In the genomic region with DNA sequence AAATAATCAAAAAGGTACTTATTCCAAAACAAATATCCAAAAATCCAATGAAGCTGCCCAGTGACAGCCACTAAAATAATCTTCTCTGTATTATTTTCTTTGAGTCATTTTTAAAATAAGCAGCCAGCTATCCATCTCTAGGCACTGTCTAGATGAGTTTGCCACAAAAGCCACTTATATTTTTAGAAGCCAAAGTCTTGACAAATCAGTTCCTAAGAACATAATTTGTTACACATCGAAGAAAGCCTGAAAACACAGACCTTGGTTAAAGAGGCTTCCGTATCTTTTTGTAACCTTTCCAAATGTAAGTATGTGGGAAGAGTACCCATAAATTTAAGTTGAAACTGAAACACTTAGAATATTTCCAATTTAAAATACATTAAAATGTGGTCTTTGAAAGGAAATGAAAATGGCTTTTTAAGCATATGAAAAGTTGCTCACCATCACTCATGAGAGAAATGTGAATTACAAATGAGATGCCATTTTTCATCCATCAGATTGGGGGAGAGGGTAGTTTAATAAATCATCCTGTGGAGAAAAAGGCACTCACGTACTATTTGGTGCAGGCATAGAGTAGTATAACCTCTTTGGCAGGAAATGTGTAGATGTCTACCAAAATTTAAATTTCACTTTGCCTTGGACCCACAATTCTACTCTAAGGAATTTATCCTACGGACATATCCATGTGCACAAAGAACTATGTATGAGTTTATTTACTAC, we compare ENCODE assay signal across 22 cellular contexts.
DNase-seq lines count a peak whose midpoint lies in the region; ATAC-seq and FAIRE-seq lines count a peak whose summit lies in the region.
"Had no signal": no experiment of that assay in that cellular context is flagged by ENCODE, and none has a peak within 500 bp of the region (broad histone marks: within the 10 kb centered on the region; RNA-seq: fewer than 3 reads in every experiment).

No MANE protein-coding gene starts in this region.

- H3K4me3 Mint-ChIP-seq in CD4-positive, CD25-positive, alpha-beta regulatory T cell, result peak overlapping the region in 1 of 4 donors; percentile 13
- H3K4me3 Mint-ChIP-seq in activated CD8-positive, alpha-beta T cell treated with anti-CD3 and anti-CD28 coated beads, Interleukin-2, amount 10 ng/mL, durations not matched to agents 7 days and 5 days, result peak overlapping the region; percentile 32
- H3K4me3 Mint-ChIP-seq: H9 had no signal

- H3K4me3 ChIP-seq in CD4-positive, CD25-positive, alpha-beta regulatory T cell (ENCODE audit: low read depth, low read length), result no peak overlapping the region
- H3K4me3 ChIP-seq: ovary, sigmoid colon, thyroid gland had no signal

- CTCF ChIA-PET in activated CD8-positive, alpha-beta T cell treated with anti-CD3 and anti-CD28 coated beads, Interleukin-2, amount 10 ng/mL, durations not matched to agents 7 days and 5 days (lab: Charles Lee), result no interaction called here

- no peak for ATAC-seq in CD4-positive, CD25-positive, alpha-beta regulatory T cell (ENCODE audit: low read depth in 2 of 2)
- no peak for ATAC-seq in activated CD8-positive, alpha-beta T cell treated with anti-CD3 and anti-CD28 coated beads, Interleukin-2, amount 10 ng/mL, durations not matched to agents 7 days and 5 days
- no peak for ATAC-seq in GM18867 (IDR thresholded peaks at IDR 0.05; ENCODE audit: unreplicated experiment)

- H3K36me3 ChIP-seq in CD4-positive, CD25-positive, alpha-beta regulatory T cell (ENCODE audit: control insufficient read depth, insufficient read depth, low read length), result peaks cover 3% of the 10 kb centered on the region
- H3K36me3 ChIP-seq: ovary, sigmoid colon, thyroid gland had no signal

- H3K27ac Mint-ChIP-seq in CD4-positive, CD25-positive, alpha-beta regulatory T cell, result peak overlapping the region in 2 of 3 donors; percentile 4 to 86
- H3K27ac Mint-ChIP-seq in activated CD8-positive, alpha-beta T cell treated with anti-CD3 and anti-CD28 coated beads, Interleukin-2, amount 10 ng/mL, durations not matched to agents 7 days and 5 days, result peak overlapping the region; percentile 37
- H3K27ac Mint-ChIP-seq: H9 had no signal

- FAIRE-seq in GM19239 (lab: Jason Lieb, UNC), result peak; percentile 45
- no peak for FAIRE-seq in RCC 7860 (lab: Jason Lieb, UNC)

- H3K27me3 Mint-ChIP-seq in CD4-positive, CD25-positive, alpha-beta regulatory T cell, result no peaks in the 10 kb centered on the region
- H3K27me3 Mint-ChIP-seq in activated CD8-positive, alpha-beta T cell treated with anti-CD3 and anti-CD28 coated beads, Interleukin-2, amount 10 ng/mL, durations not matched to agents 7 days and 5 days (ENCODE audit: low read depth), result no peaks in the 10 kb centered on the region

- H3K27ac ChIP-seq in CD4-positive, CD25-positive, alpha-beta regulatory T cell (ENCODE audit: insufficient read depth, low read length, poor library complexity, severe bottlenecking), result no peak overlapping the region
- H3K27ac ChIP-seq: ovary, sigmoid colon had no signal

- H3K9me3 ChIP-seq in CD4-positive, CD25-positive, alpha-beta regulatory T cell (ENCODE audit: control insufficient read depth in 2 of 2, low read length in 2 of 2), result no peaks in the 10 kb centered on the region
- H3K9me3 ChIP-seq: ovary, sigmoid colon, thyroid gland had no signal

- H3K36me3 Mint-ChIP-seq in CD4-positive, CD25-positive, alpha-beta regulatory T cell, result peaks cover 14% of the 10 kb centered on the region
- H3K36me3 Mint-ChIP-seq in activated CD8-positive, alpha-beta T cell treated with anti-CD3 and anti-CD28 coated beads, Interleukin-2, amount 10 ng/mL, durations not matched to agents 7 days and 5 days (ENCODE audit: low read depth), result peaks cover 65% of the 10 kb centered on the region

- POLR2A ChIA-PET in activated CD8-positive, alpha-beta T cell treated with anti-CD3 and anti-CD28 coated beads, Interleukin-2, amount 10 ng/mL, durations not matched to agents 7 days and 5 days (lab: Charles Lee), result interaction anchor here (0.6 kb wide), 1 partner anchor 199 kb away, joined by 3 read pairs; no protein-coding TSS in a partner anchor

- peaks cover 32 to 64% (median 45%) of the 10 kb centered on the region in 4 donors for H3K4me1 Mint-ChIP-seq in CD4-positive, CD25-positive, alpha-beta regulatory T cell
- peaks cover 40% of the 10 kb centered on the region for H3K4me1 Mint-ChIP-seq in activated CD8-positive, alpha-beta T cell treated with anti-CD3 and anti-CD28 coated beads, Interleukin-2, amount 10 ng/mL, durations not matched to agents 7 days and 5 days (ENCODE audit: low read depth)

- DNase-seq in CD4-positive, CD25-positive, alpha-beta regulatory T cell, result no peak
- DNase-seq in GM19239 (ENCODE audit: insufficient read length, low spot score) (no peak), middle frontal gyrus (ENCODE audit: extremely low spot score, low spot score) (peak; percentile 18), NCI-H1417 treated with DMSO at 0.1 percent for 48 hours (lab: John Stamatoyannopoulos, UW) (no peak), NCI-H1930 (lab: John Stamatoyannopoulos, UW) (no peak), RCC 7860 (ENCODE audit: low spot score) (no peak)
- DNase-seq in activated CD8-positive, alpha-beta T cell treated with anti-CD3 and anti-CD28 coated beads, Interleukin-2, amount 10 ng/mL, durations not matched to agents 7 days and 5 days, result no peak
- DNase-seq: activated CD4-positive, alpha-beta T cell treated with anti-CD3 and anti-CD28 coated beads, Interleukin-2, amount 50 U/mL, for 4 hours; activated gamma-delta T cell treated with Interleukin-2 at 50 U/mL for 16 hours; COR-L47; GDM1; H9; midbrain; NCI-H1048; NCI-H2171; NCI-H774; ovary; sigmoid colon; stimulated activated CD4-positive, alpha-beta T cell treated with anti-CD3 and anti-CD28 coated beads, Interleukin-4, amount 100 ng/mL, for 24 hours; stimulated activated CD8-positive, alpha-beta memory T cell treated with anti-CD3 and anti-CD28 coated beads, Interleukin-4, amount 100 ng/mL, for 48 hours; thyroid gland had no signal

- H3K9me3 Mint-ChIP-seq in CD4-positive, CD25-positive, alpha-beta regulatory T cell, result peaks cover 0 to 2% (median 0%) of the 10 kb centered on the region in 7 donors
- H3K9me3 Mint-ChIP-seq in activated CD8-positive, alpha-beta T cell treated with anti-CD3 and anti-CD28 coated beads, Interleukin-2, amount 10 ng/mL, durations not matched to agents 7 days and 5 days (ENCODE audit: insufficient read depth), result no peaks in the 10 kb centered on the region
- H3K9me3 Mint-ChIP-seq: H9 had no signal

- no peaks in the 10 kb centered on the region for H3K4me1 ChIP-seq in CD4-positive, CD25-positive, alpha-beta regulatory T cell (ENCODE audit: control insufficient read depth, insufficient read depth, low read length, poor library complexity, severe bottlenecking)

- no peaks in the 10 kb centered on the region for H3K27me3 ChIP-seq in CD4-positive, CD25-positive, alpha-beta regulatory T cell (ENCODE audit: control insufficient read depth, insufficient read depth, low read length)
- H3K27me3 ChIP-seq: ovary, sigmoid colon, thyroid gland had no signal
